1 cellular context compared by ENCODE assay signal in the genomic region with DNA sequence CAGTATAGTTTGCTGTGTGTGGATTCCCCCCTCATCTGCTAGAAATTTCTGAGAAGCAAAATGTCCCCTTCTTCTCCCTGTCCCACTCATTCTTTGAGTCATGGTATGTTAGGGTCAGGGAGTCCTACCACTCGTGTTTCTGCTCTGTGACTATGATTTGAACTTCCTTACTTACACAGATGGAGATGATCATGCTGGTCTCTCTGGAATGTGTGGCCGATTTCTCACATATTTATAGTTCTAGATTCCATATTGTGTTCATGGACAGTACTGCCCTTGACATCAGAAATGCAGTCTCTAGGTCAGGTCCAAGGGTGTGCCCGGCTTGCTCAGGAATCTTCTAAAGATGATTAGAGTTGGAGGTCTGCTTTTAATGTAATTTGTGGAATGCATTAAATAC.
TF ChIP-seq lines count a peak whose summit lies in the region.

No MANE protein-coding gene starts in this region.

TF ChIP-seq in SK-N-SH treated with all-trans-retinoic acid at 6 μM for 48 hours, 23 proteins besides CTCF, POLR2A, EP300 and RAD21:
- TF ChIP-seq PATZ1 (CRISPR knock-in tag; IDR thresholded peaks at IDR 0.05; ENCODE audit: borderline replicate concordance) = no peak
- TF ChIP-seq PPARA (CRISPR knock-in tag; IDR thresholded peaks at IDR 0.05; ENCODE audit: borderline replicate concordance) = no peak
- TF ChIP-seq ARNTL (CRISPR knock-in tag; IDR thresholded peaks at IDR 0.05; ENCODE audit: borderline replicate concordance, low read depth) = no peak
- TF ChIP-seq ZNF70 (CRISPR knock-in tag; IDR thresholded peaks at IDR 0.05) = no peak
- TF ChIP-seq, protein P1, sequence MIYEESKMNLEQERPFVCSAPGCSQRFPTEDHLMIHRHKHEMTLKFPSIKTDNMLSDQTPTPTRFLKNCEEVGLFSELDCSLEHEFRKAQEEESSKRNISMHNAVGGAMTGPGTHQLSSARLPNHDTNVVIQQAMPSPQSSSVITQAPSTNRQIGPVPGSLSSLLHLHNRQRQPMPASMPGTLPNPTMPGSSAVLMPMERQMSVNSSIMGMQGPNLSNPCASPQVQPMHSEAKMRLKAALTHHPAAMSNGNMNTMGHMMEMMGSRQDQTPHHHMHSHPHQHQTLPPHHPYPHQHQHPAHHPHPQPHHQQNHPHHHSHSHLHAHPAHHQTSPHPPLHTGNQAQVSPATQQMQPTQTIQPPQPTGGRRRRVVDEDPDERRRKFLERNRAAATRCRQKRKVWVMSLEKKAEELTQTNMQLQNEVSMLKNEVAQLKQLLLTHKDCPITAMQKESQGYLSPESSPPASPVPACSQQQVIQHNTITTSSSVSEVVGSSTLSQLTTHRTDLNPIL (CRISPR knock-in tag; IDR thresholded peaks at IDR 0.05; ENCODE audit: low read depth) = no peak
- no peak for TF ChIP-seq CSDC2 (CRISPR knock-in tag; IDR thresholded peaks at IDR 0.05)
- no peak for TF ChIP-seq TSHZ2 (CRISPR knock-in tag; IDR thresholded peaks at IDR 0.05)
- no peak for TF ChIP-seq SNAI2 (CRISPR knock-in tag; IDR thresholded peaks at IDR 0.05)
- TF ChIP-seq ZFP3 (CRISPR knock-in tag; IDR thresholded peaks at IDR 0.05) = no peak
- no peak for TF ChIP-seq GLIS3 (CRISPR knock-in tag; IDR thresholded peaks at IDR 0.05)
- no peak for TF ChIP-seq CSRNP3 (CRISPR knock-in tag; IDR thresholded peaks at IDR 0.05)
- TF ChIP-seq TOX (CRISPR knock-in tag; IDR thresholded peaks at IDR 0.05; ENCODE audit: borderline replicate concordance) = no peak
- TF ChIP-seq ESRRG (CRISPR knock-in tag; IDR thresholded peaks at IDR 0.05) = no peak
- TF ChIP-seq OSR1 (CRISPR knock-in tag; IDR thresholded peaks at IDR 0.05) = no peak
- no peak for TF ChIP-seq ZFP30 (CRISPR knock-in tag; IDR thresholded peaks at IDR 0.05)
TF ChIP-seq in SK-N-SH treated with all-trans-retinoic acid at 6 μM for 48 hours: peak in this region for 0.
